Comparison of ENCODE assay signal across 1 cellular context in genomic region chr22:20422271-20422958, GRCh38.
TF ChIP-seq lines count a peak whose summit lies in the region.

No MANE protein-coding gene starts in this region.

TF ChIP-seq in HEK293, 187 proteins besides CTCF, POLR2A, EP300 and RAD21 (continued from another document):
- TF ChIP-seq ZBTB49 (tag by site-specific recombination; IDR thresholded peaks at IDR 0.05; ENCODE audit: low read depth) (no peak), ZFHX2 (tag by site-specific recombination; conservative IDR thresholded peaks at IDR 0.05) (peak; percentile 84), ZBTB26 (tag by site-specific recombination; optimal IDR thresholded peaks at IDR 0.05) (no peak)
